Comparison of ENCODE assay signal across 22 cellular contexts in genomic region chr9:91045036-91045435, GRCh38.
DNase-seq lines count a peak whose midpoint lies in the region; ATAC-seq and TF ChIP-seq lines count a peak whose summit lies in the region.
"Had no signal": no experiment of that assay in that cellular context is flagged by ENCODE, and none has a peak within 500 bp of the region (broad histone marks: within the 10 kb centered on the region; RNA-seq: fewer than 3 reads in every experiment).

No MANE protein-coding gene starts in this region.

- intact Hi-C loops in left lung (cut with DNase I): no loop called here

- CTCF ChIA-PET in T-cell (lab: Charles Lee): interaction anchor here in 1 of 2 donors (1.1 kb wide), 1 partner anchor 379 kb away, joined by 8 read pairs; the partner anchor contains the start of gene NFIL3

- H3K27me3 Mint-ChIP-seq in T-helper 17 cell (peaks cover 76% of the 10 kb centered on the region), type B pancreatic cell (no peaks in the 10 kb centered on the region), T-cell (peaks cover 31 to 47% of the 10 kb centered on the region in 2 donors)
- H3K27me3 Mint-ChIP-seq in activated naive CD8-positive, alpha-beta T cell treated with anti-CD3 and anti-CD28 coated beads, Interleukin-2, amount 50 U/mL, for 24 hours: peaks cover 12% of the 10 kb centered on the region
- H3K27me3 Mint-ChIP-seq in naive thymus-derived CD8-positive, alpha-beta T cell: peaks cover 18 to 40% (median 27%) of the 10 kb centered on the region in 5 donors

- no peaks in the 10 kb centered on the region for H3K9me3 ChIP-seq in T-helper 17 cell (ENCODE audit: control insufficient read depth, low read length, poor library complexity, severe bottlenecking)
- H3K9me3 ChIP-seq in left lung: no peaks in the 10 kb centered on the region

- POLR2A ChIA-PET in T-cell (lab: Charles Lee): no interaction called here
- POLR2A ChIA-PET in naive thymus-derived CD8-positive, alpha-beta T cell (lab: Charles Lee): no interaction called here

- peaks cover 14% of the 10 kb centered on the region for H3K4me1 Mint-ChIP-seq in T-helper 17 cell
- H3K4me1 Mint-ChIP-seq in activated naive CD8-positive, alpha-beta T cell treated with anti-CD3 and anti-CD28 coated beads, Interleukin-2, amount 50 U/mL, for 24 hours: peaks cover 74% of the 10 kb centered on the region
- H3K4me1 Mint-ChIP-seq in type B pancreatic cell (ENCODE audit: unreplicated experiment): peaks cover 34% of the 10 kb centered on the region
- peaks cover 18 to 20% (median 19%) of the 10 kb centered on the region in 3 donors for H3K4me1 Mint-ChIP-seq in T-cell
- peaks cover 10 to 22% (median 17%) of the 10 kb centered on the region in 4 donors for H3K4me1 Mint-ChIP-seq in naive thymus-derived CD8-positive, alpha-beta T cell

- no peaks in the 10 kb centered on the region for H3K4me1 ChIP-seq in left lung

- no peak for ATAC-seq in T-helper 17 cell
- no peak for ATAC-seq in activated naive CD8-positive, alpha-beta T cell treated with anti-CD3 and anti-CD28 coated beads, Interleukin-2, amount 50 U/mL, for 24 hours
- ATAC-seq in left lung: peak; percentile 94
- ATAC-seq in HG02938 (IDR thresholded peaks at IDR 0.05; ENCODE audit: unreplicated experiment): no peak
- ATAC-seq in T-cell (replicated peaks in 1 of 4): no peak
- ATAC-seq in naive thymus-derived CD8-positive, alpha-beta T cell: no peak

- H3K4me3 ChIP-seq in left lung: no peak overlapping the region

- H3K4me3 Mint-ChIP-seq in T-helper 17 cell: peak overlapping the region; percentile 10
- no peak overlapping the region for H3K4me3 Mint-ChIP-seq in activated naive CD8-positive, alpha-beta T cell treated with anti-CD3 and anti-CD28 coated beads, Interleukin-2, amount 50 U/mL, for 24 hours
- H3K4me3 Mint-ChIP-seq in type B pancreatic cell: no peak overlapping the region
- H3K4me3 Mint-ChIP-seq in T-cell: no peak overlapping the region
- H3K4me3 Mint-ChIP-seq in naive thymus-derived CD8-positive, alpha-beta T cell: no peak overlapping the region
- H3K4me3 Mint-ChIP-seq: HFFc6, IgD-negative memory B cell had no signal

- H3K27ac Mint-ChIP-seq in T-helper 17 cell (no peak overlapping the region), type B pancreatic cell (peak overlapping the region; percentile 57), T-cell (no peak overlapping the region)
- peak overlapping the region; percentile 28 for H3K27ac Mint-ChIP-seq in activated naive CD8-positive, alpha-beta T cell treated with anti-CD3 and anti-CD28 coated beads, Interleukin-2, amount 50 U/mL, for 24 hours
- peak overlapping the region in 1 of 10 donors; percentile 40 for H3K27ac Mint-ChIP-seq in naive thymus-derived CD8-positive, alpha-beta T cell
- H3K27ac Mint-ChIP-seq: HFFc6, IgD-negative memory B cell had no signal

- no peak for TF ChIP-seq CTCF in left lung (IDR thresholded peaks at IDR 0.05)
- no peak for TF ChIP-seq CTCF in type B pancreatic cell (conservative IDR thresholded peaks at IDR 0.05)

- H3K9me3 Mint-ChIP-seq in activated naive CD8-positive, alpha-beta T cell treated with anti-CD3 and anti-CD28 coated beads, Interleukin-2, amount 50 U/mL, for 24 hours: peaks cover 3% of the 10 kb centered on the region
- peaks cover 12% of the 10 kb centered on the region for H3K9me3 Mint-ChIP-seq in type B pancreatic cell
- no peaks in the 10 kb centered on the region for H3K9me3 Mint-ChIP-seq in T-cell
- H3K9me3 Mint-ChIP-seq in naive thymus-derived CD8-positive, alpha-beta T cell: no peaks in the 10 kb centered on the region
- H3K9me3 Mint-ChIP-seq: HFFc6 had no signal

- H3K27me3 ChIP-seq in left lung: no peaks in the 10 kb centered on the region

- H3K27ac ChIP-seq in left lung: peak overlapping the region in 1 of 2 donors; percentile 18
- H3K27ac ChIP-seq: HL-60 had no signal

- no peaks in the 10 kb centered on the region for H3K36me3 ChIP-seq in left lung

- H3K36me3 Mint-ChIP-seq in T-helper 17 cell (ENCODE audit: low read depth) (peaks cover 2% of the 10 kb centered on the region), type B pancreatic cell (no peaks in the 10 kb centered on the region), T-cell (no peaks in the 10 kb centered on the region)
- H3K36me3 Mint-ChIP-seq in activated naive CD8-positive, alpha-beta T cell treated with anti-CD3 and anti-CD28 coated beads, Interleukin-2, amount 50 U/mL, for 24 hours (ENCODE audit: low read depth): peaks cover 4% of the 10 kb centered on the region
- H3K36me3 Mint-ChIP-seq in naive thymus-derived CD8-positive, alpha-beta T cell: no peaks in the 10 kb centered on the region
- H3K36me3 Mint-ChIP-seq: IgD-negative memory B cell had no signal

- DNase-seq in T-helper 17 cell (no peak), left lung (no peak), type B pancreatic cell (ENCODE audit: extremely low spot score, unreplicated experiment) (no peak), T-cell (no peak)
- no peak for DNase-seq in activated naive CD8-positive, alpha-beta T cell treated with anti-CD3 and anti-CD28 coated beads, Interleukin-2, amount 50 U/mL, for 24 hours
- DNase-seq in naive thymus-derived CD8-positive, alpha-beta T cell: no peak
- DNase-seq: ACHN, C1 segment of cervical spinal cord, DMS79, H7, HFFc6, Karpas-422, NCI-H1417 treated with DMSO at 0.1 percent for 48 hours, NCI-H187 treated with DMSO at 0.1 percent for 48 hours, NCI-H2227 treated with DMSO at 0.1 percent for 48 hours, NCI-H510A treated with DMSO at 0.1 percent for 48 hours, NCI-H774, OCI-M1, SHP77 had no signal

Comparison
In these comparisons a context has a peak if more than half of its experiments do, and no peak if none do; other contexts are left out.
1. H3K27ac Mint-ChIP-seq: peak in activated naive CD8-positive, alpha-beta T cell treated with anti-CD3 and anti-CD28 coated beads, Interleukin-2, amount 50 U/mL, for 24 hours (single experiment) and type B pancreatic cell (single experiment); none in T-helper 17 cell (single experiment) and T-cell (0 of 2).